ENCODE assay signal across 8 cellular contexts in genomic region chr20:49785851-49786174, GRCh38. TPM values are rescaled to one million over a fixed set of nuclear protein-coding genes. Genes with fewer than 3 reads are reported as not detected.
DNase-seq lines count a peak whose midpoint lies in the region; ATAC-seq and TF ChIP-seq lines count a peak whose summit lies in the region.

No MANE protein-coding gene starts in this region.

- TF ChIP-seq CTCF in activated CD8-positive, alpha-beta T cell treated with anti-CD3 and anti-CD28 coated beads for 36 hours (IDR thresholded peaks at IDR 0.05) = no peak
- no peak for TF ChIP-seq CTCF in smooth muscle cell (IDR thresholded peaks at IDR 0.05; ENCODE audit: borderline replicate concordance, insufficient read depth, poor library complexity, severe bottlenecking)
- no peak for TF ChIP-seq CTCF in CD8-positive, alpha-beta T cell (IDR thresholded peaks at IDR 0.05)

- peak; percentile 63 for ATAC-seq in activated CD8-positive, alpha-beta T cell treated with anti-CD3 and anti-CD28 coated beads, Interleukin-2, amount 10 ng/mL, durations not matched to agents 7 days and 5 days
- ATAC-seq in activated CD8-positive, alpha-beta T cell treated with anti-CD3 and anti-CD28 coated beads for 36 hours = no peak
- peak; percentile 79 for ATAC-seq in HG02885 (IDR thresholded peaks at IDR 0.05; ENCODE audit: poor library complexity, unreplicated experiment)
- no peak for ATAC-seq in CD8-positive, alpha-beta T cell

- H2AFZ ChIP-seq in smooth muscle cell (ENCODE audit: low read depth) = no peak overlapping the region

- H4K20me1 ChIP-seq in smooth muscle cell (ENCODE audit: low read depth) = no peaks in the 10 kb centered on the region

- no peaks in the 10 kb centered on the region for H3K27me3 ChIP-seq in smooth muscle cell (ENCODE audit: low read depth)
- no peaks in the 10 kb centered on the region for H3K27me3 ChIP-seq in CD8-positive, alpha-beta T cell (ENCODE audit: insufficient read depth, low read length)

- DNase-seq in activated CD8-positive, alpha-beta T cell treated with anti-CD3 and anti-CD28 coated beads, Interleukin-2, amount 10 ng/mL, durations not matched to agents 7 days and 5 days = no peak
- no peak for DNase-seq in activated CD8-positive, alpha-beta T cell treated with anti-CD3 and anti-CD28 coated beads for 36 hours
- DNase-seq in NOMO-1 (lab: John Stamatoyannopoulos, UW; ENCODE audit: unreplicated experiment in 2 of 2) = peak; percentile 41 to 73
- DNase-seq in smooth muscle cell (lab: John Stamatoyannopoulos, UW; ENCODE audit: unreplicated experiment) = no peak
- no peak for DNase-seq in Kasumi-1 (lab: John Stamatoyannopoulos, UW)
- DNase-seq in CD8-positive, alpha-beta T cell = no peak

- no peaks in the 10 kb centered on the region for H3F3A ChIP-seq in smooth muscle cell (ENCODE audit: low read depth)

- no peaks in the 10 kb centered on the region for H3K9me3 Mint-ChIP-seq in activated CD8-positive, alpha-beta T cell treated with anti-CD3 and anti-CD28 coated beads, Interleukin-2, amount 10 ng/mL, durations not matched to agents 7 days and 5 days (ENCODE audit: insufficient read depth)
- H3K9me3 Mint-ChIP-seq in activated CD8-positive, alpha-beta T cell treated with anti-CD3 and anti-CD28 coated beads for 36 hours = no peaks in the 10 kb centered on the region
- no peaks in the 10 kb centered on the region for H3K9me3 Mint-ChIP-seq in stimulated activated naive CD8-positive, alpha-beta T cell treated with anti-CD3 and anti-CD28 coated beads, Interleukin-15, Interleukin-2, amounts not matched to agents 100 ng/mL and 50 ng/mL, for 24 hours
- H3K9me3 Mint-ChIP-seq in CD8-positive, alpha-beta T cell = no peaks in the 10 kb centered on the region

- intact Hi-C loops in activated CD8-positive, alpha-beta T cell treated with anti-CD3 and anti-CD28 coated beads for 36 hours (cut with micrococcal nuclease) = no loop called here
- intact Hi-C loops in CD8-positive, alpha-beta T cell (cut with DNase I, micrococcal nuclease) = no loop called here

- H3K27ac ChIP-seq in smooth muscle cell (ENCODE audit: low read depth) = no peak overlapping the region
- H3K27ac ChIP-seq in CD8-positive, alpha-beta T cell (ENCODE audit: low read depth, low read length) = no peak overlapping the region

- no peaks in the 10 kb centered on the region for H3K79me2 ChIP-seq in smooth muscle cell (ENCODE audit: low read depth)

- POLR2A ChIA-PET in activated CD8-positive, alpha-beta T cell treated with anti-CD3 and anti-CD28 coated beads, Interleukin-2, amount 10 ng/mL, durations not matched to agents 7 days and 5 days (lab: Charles Lee) = no interaction called here
- POLR2A ChIA-PET in activated CD8-positive, alpha-beta T cell treated with anti-CD3 and anti-CD28 coated beads for 36 hours (lab: Charles Lee) = no interaction called here
- POLR2A ChIA-PET in CD8-positive, alpha-beta T cell (lab: Charles Lee) = no interaction called here

- no peak overlapping the region for H3K4me2 ChIP-seq in smooth muscle cell

- no peaks in the 10 kb centered on the region for H3K9me3 ChIP-seq in smooth muscle cell (replicated peaks; ENCODE audit: low read depth)
- no peaks in the 10 kb centered on the region for H3K9me3 ChIP-seq in CD8-positive, alpha-beta T cell (ENCODE audit: low read length)

- WGBS in smooth muscle cell (ENCODE audit: low lambda C conversion rate) = 98% methylated on average over 4 of the region's 4 CpGs

- no peaks in the 10 kb centered on the region for H3K36me3 Mint-ChIP-seq in activated CD8-positive, alpha-beta T cell treated with anti-CD3 and anti-CD28 coated beads, Interleukin-2, amount 10 ng/mL, durations not matched to agents 7 days and 5 days (ENCODE audit: low read depth)
- H3K36me3 Mint-ChIP-seq in activated CD8-positive, alpha-beta T cell treated with anti-CD3 and anti-CD28 coated beads for 36 hours (ENCODE audit: low read depth) = no peaks in the 10 kb centered on the region
- H3K36me3 Mint-ChIP-seq in stimulated activated naive CD8-positive, alpha-beta T cell treated with anti-CD3 and anti-CD28 coated beads, Interleukin-15, Interleukin-2, amounts not matched to agents 100 ng/mL and 50 ng/mL, for 24 hours (ENCODE audit: low read depth) = no peaks in the 10 kb centered on the region
- H3K36me3 Mint-ChIP-seq in CD8-positive, alpha-beta T cell = no peaks in the 10 kb centered on the region

- H3K4me1 ChIP-seq in smooth muscle cell (ENCODE audit: low read depth) = peaks cover 5% of the 10 kb centered on the region
- no peaks in the 10 kb centered on the region for H3K4me1 ChIP-seq in CD8-positive, alpha-beta T cell (ENCODE audit: insufficient read depth, low read length)

- peaks cover 7% of the 10 kb centered on the region for H3K27me3 Mint-ChIP-seq in activated CD8-positive, alpha-beta T cell treated with anti-CD3 and anti-CD28 coated beads, Interleukin-2, amount 10 ng/mL, durations not matched to agents 7 days and 5 days (ENCODE audit: low read depth)
- peaks cover 4% of the 10 kb centered on the region for H3K27me3 Mint-ChIP-seq in activated CD8-positive, alpha-beta T cell treated with anti-CD3 and anti-CD28 coated beads for 36 hours
- H3K27me3 Mint-ChIP-seq in stimulated activated naive CD8-positive, alpha-beta T cell treated with anti-CD3 and anti-CD28 coated beads, Interleukin-15, Interleukin-2, amounts not matched to agents 100 ng/mL and 50 ng/mL, for 24 hours = peaks cover 4% of the 10 kb centered on the region
- peaks cover 2% of the 10 kb centered on the region for H3K27me3 Mint-ChIP-seq in CD8-positive, alpha-beta T cell (ENCODE audit: low read depth)

- no peak overlapping the region for H3K27ac Mint-ChIP-seq in activated CD8-positive, alpha-beta T cell treated with anti-CD3 and anti-CD28 coated beads, Interleukin-2, amount 10 ng/mL, durations not matched to agents 7 days and 5 days
- no peak overlapping the region for H3K27ac Mint-ChIP-seq in activated CD8-positive, alpha-beta T cell treated with anti-CD3 and anti-CD28 coated beads for 36 hours
- peak overlapping the region; percentile 4 for H3K27ac Mint-ChIP-seq in stimulated activated naive CD8-positive, alpha-beta T cell treated with anti-CD3 and anti-CD28 coated beads, Interleukin-15, Interleukin-2, amounts not matched to agents 100 ng/mL and 50 ng/mL, for 24 hours
- no peak overlapping the region for H3K27ac Mint-ChIP-seq in CD8-positive, alpha-beta T cell

- no peak overlapping the region for H3K4me3 ChIP-seq in smooth muscle cell
- H3K4me3 ChIP-seq in CD8-positive, alpha-beta T cell (ENCODE audit: low read depth, low read length) = no peak overlapping the region

- no peaks in the 10 kb centered on the region for H3K36me3 ChIP-seq in smooth muscle cell (ENCODE audit: low read depth)
- H3K36me3 ChIP-seq in CD8-positive, alpha-beta T cell (ENCODE audit: insufficient read depth, low read length) = no peaks in the 10 kb centered on the region

- H3K9ac ChIP-seq in smooth muscle cell (ENCODE audit: low read depth) = no peak overlapping the region

- CTCF ChIA-PET in activated CD8-positive, alpha-beta T cell treated with anti-CD3 and anti-CD28 coated beads, Interleukin-2, amount 10 ng/mL, durations not matched to agents 7 days and 5 days (lab: Charles Lee) = interaction anchor here (0.7 to 1.6 kb wide), 3 partner anchors 60 to 104 kb away, joined by 3 to 9 read pairs (median 3); no protein-coding TSS in a partner anchor
- CTCF ChIA-PET in activated CD8-positive, alpha-beta T cell treated with anti-CD3 and anti-CD28 coated beads for 36 hours (lab: Charles Lee) = interaction anchor here (1.2 to 1.8 kb wide), 2 partner anchors 10 to 60 kb away, joined by 3 to 6 read pairs; no protein-coding TSS in a partner anchor
- CTCF ChIA-PET in CD8-positive, alpha-beta T cell (lab: Charles Lee) = interaction anchor here (0.8 kb wide), 1 partner anchor 176 kb away, joined by 3 read pairs; no protein-coding TSS in a partner anchor

- peak overlapping the region; percentile 31 for H3K4me3 Mint-ChIP-seq in activated CD8-positive, alpha-beta T cell treated with anti-CD3 and anti-CD28 coated beads, Interleukin-2, amount 10 ng/mL, durations not matched to agents 7 days and 5 days
- no peak overlapping the region for H3K4me3 Mint-ChIP-seq in activated CD8-positive, alpha-beta T cell treated with anti-CD3 and anti-CD28 coated beads for 36 hours
- no peak overlapping the region for H3K4me3 Mint-ChIP-seq in stimulated activated naive CD8-positive, alpha-beta T cell treated with anti-CD3 and anti-CD28 coated beads, Interleukin-15, Interleukin-2, amounts not matched to agents 100 ng/mL and 50 ng/mL, for 24 hours
- H3K4me3 Mint-ChIP-seq in CD8-positive, alpha-beta T cell = no peak overlapping the region

- peaks cover 22% of the 10 kb centered on the region for H3K4me1 Mint-ChIP-seq in activated CD8-positive, alpha-beta T cell treated with anti-CD3 and anti-CD28 coated beads, Interleukin-2, amount 10 ng/mL, durations not matched to agents 7 days and 5 days (ENCODE audit: low read depth)
- H3K4me1 Mint-ChIP-seq in activated CD8-positive, alpha-beta T cell treated with anti-CD3 and anti-CD28 coated beads for 36 hours (ENCODE audit: low read depth) = peaks cover 8% of the 10 kb centered on the region
- H3K4me1 Mint-ChIP-seq in stimulated activated naive CD8-positive, alpha-beta T cell treated with anti-CD3 and anti-CD28 coated beads, Interleukin-15, Interleukin-2, amounts not matched to agents 100 ng/mL and 50 ng/mL, for 24 hours (ENCODE audit: low read depth) = peaks cover 23% of the 10 kb centered on the region
- no peaks in the 10 kb centered on the region for H3K4me1 Mint-ChIP-seq in CD8-positive, alpha-beta T cell (ENCODE audit: low read depth)

RNA-seq across cellular contexts. Expression of gene SLC9A8, which starts 26.8 kb away (rescaled TPM):
- 10 to 100 TPM; 19.4 to 20.5 TPM for total RNA-seq in activated CD8-positive, alpha-beta T cell treated with anti-CD3 and anti-CD28 coated beads, Interleukin-2, amount 10 ng/mL, durations not matched to agents 7 days and 5 days
- 10 to 100 TPM in 1 of 2 experiments, 1 to 10 TPM in 1; 9.4 to 11.3 TPM for total RNA-seq in activated CD8-positive, alpha-beta T cell treated with anti-CD3 and anti-CD28 coated beads for 36 hours
- total RNA-seq in smooth muscle cell = 3.9 and 4.5 TPM in 2 replicates
- 1.4 and 2.2 TPM in 2 replicates for polyA plus RNA-seq in smooth muscle cell
- 10 to 100 TPM; 30.7 to 32.9 TPM for total RNA-seq in CD8-positive, alpha-beta T cell

Comparison
In these comparisons a context has a peak if more than half of its experiments do, and no peak if none do; other contexts are left out.
1. ATAC-seq: peak in activated CD8-positive, alpha-beta T cell treated with anti-CD3 and anti-CD28 coated beads, Interleukin-2, amount 10 ng/mL, durations not matched to agents 7 days and 5 days (single experiment) and HG02885 (single experiment); none in activated CD8-positive, alpha-beta T cell treated with anti-CD3 and anti-CD28 coated beads for 36 hours (single experiment) and CD8-positive, alpha-beta T cell (single experiment).
2. DNase-seq: peak in NOMO-1 (2 of 2); none in activated CD8-positive, alpha-beta T cell treated with anti-CD3 and anti-CD28 coated beads, Interleukin-2, amount 10 ng/mL, durations not matched to agents 7 days and 5 days (single experiment), activated CD8-positive, alpha-beta T cell treated with anti-CD3 and anti-CD28 coated beads for 36 hours (single experiment), smooth muscle cell (single experiment), Kasumi-1 (0 of 2) and CD8-positive, alpha-beta T cell (0 of 7).